In the genomic region with DNA sequence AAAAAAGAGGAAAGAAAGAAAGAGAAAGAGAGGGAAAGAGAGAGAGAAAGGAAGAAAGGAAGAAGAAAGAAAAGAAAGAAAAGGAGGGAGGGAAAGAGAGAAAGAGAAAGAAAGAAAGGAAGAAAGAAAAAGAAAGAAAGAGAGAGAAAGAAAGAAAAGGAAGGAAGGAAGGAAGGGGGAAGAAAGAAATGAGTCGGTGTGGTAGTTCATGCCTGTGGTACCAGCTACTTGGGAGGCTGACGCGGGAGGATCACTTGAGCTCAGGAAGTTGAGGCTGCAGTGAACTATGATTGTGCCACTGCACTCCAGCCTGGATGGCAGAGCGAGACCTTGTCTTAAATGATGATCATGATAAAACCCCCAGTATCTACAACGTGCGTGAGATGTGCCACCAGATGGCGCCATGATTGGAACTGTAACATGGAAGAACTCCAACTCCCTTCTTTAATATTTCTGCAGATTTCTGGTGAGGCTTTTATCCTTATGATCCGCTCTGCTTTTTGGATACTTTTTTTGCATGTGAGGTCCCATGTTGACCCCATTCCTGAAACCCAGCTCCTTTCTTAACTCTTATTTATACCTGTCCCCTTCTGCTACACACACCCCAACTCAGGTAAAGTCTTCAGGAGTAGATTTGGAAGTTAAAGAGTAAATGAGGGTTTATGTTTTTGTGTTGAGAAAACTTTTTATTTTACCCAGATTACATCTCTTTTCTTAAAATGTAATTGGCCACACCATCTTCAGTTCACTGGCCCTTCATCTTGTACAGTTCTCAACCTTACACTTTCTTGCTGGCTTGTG, we compare ENCODE assay signal across 9 cellular contexts. TPM values are rescaled to one million over a fixed set of nuclear protein-coding genes. Genes with fewer than 3 reads are reported as not detected.
DNase-seq lines count a peak whose midpoint lies in the region; ATAC-seq and TF ChIP-seq lines count a peak whose summit lies in the region.
"Had no signal": no experiment of that assay in that cellular context is flagged by ENCODE, and none has a peak within 500 bp of the region (broad histone marks: within the 10 kb centered on the region; RNA-seq: fewer than 3 reads in every experiment).

No MANE protein-coding gene starts in this region.

- no peak overlapping the region for H3K27ac ChIP-seq in dorsolateral prefrontal cortex

- H3K4me3 Mint-ChIP-seq in memory B cell: no peak overlapping the region

- H3K4me1 Mint-ChIP-seq in memory B cell: peaks cover 8% of the 10 kb centered on the region

- no peak overlapping the region for H3K27ac Mint-ChIP-seq in memory B cell

- H3K36me3 Mint-ChIP-seq in memory B cell: peaks cover 2% of the 10 kb centered on the region

- H3K27me3 Mint-ChIP-seq in memory B cell: peaks cover 8% of the 10 kb centered on the region

- intact Hi-C loops in dorsolateral prefrontal cortex (cut with DNase I): loop anchor here (5.0 kb wide), 3 partner anchors 76 to 161 kb away; a partner anchor contains a TSS

- ATAC-seq in HG02798 (IDR thresholded peaks at IDR 0.05; ENCODE audit: poor library complexity, unreplicated experiment) (peak; percentile 69), memory B cell (ENCODE audit: low read depth) (peak; percentile 87), GM21360 (IDR thresholded peaks at IDR 0.05; ENCODE audit: unreplicated experiment) (no peak)

- peaks cover 0 to 20% (median 0%) of the 10 kb centered on the region in 45 donors for H3K27me3 ChIP-seq in dorsolateral prefrontal cortex

- peak; percentile 32 to 78 (median 62) for TF ChIP-seq CTCF in dorsolateral prefrontal cortex (IDR thresholded peaks at IDR 0.05 in 54 of 56, conservative IDR thresholded peaks at IDR 0.05 in 2 of 56; ENCODE audit: low read depth in 1 of 56, partially characterized antibody in 56 of 56)

- DNase-seq in COLO829 (ENCODE audit: low spot score): peak; percentile 62
- DNase-seq in NCI-H526 (lab: John Stamatoyannopoulos, UW): peak; percentile 62 to 79
- DNase-seq in activated CD4-positive, alpha-beta T cell treated with anti-CD3 and anti-CD28 coated beads, Interleukin-2, amount 50 U/mL, for 1 hour: peak; percentile 72
- DNase-seq in dorsolateral prefrontal cortex: peak in 9 of 10 donors; percentile 38 to 71 (median 44)
- DNase-seq in memory B cell (ENCODE audit: low spot score in 2 of 2): peak; percentile 48
- peak; percentile 44 to 45 for DNase-seq in stimulated activated CD8-positive, alpha-beta memory T cell treated with anti-CD3 and anti-CD28 coated beads, Interleukin-15, amount 100 ng/mL, for 48 hours (ENCODE audit: low read depth in 2 of 2)

- no peaks in the 10 kb centered on the region for H3K9me3 Mint-ChIP-seq in memory B cell

- no peak overlapping the region for H3K4me3 ChIP-seq in dorsolateral prefrontal cortex

RNA-seq across cellular contexts. Expression of a gene that starts 25.6 kb away (rescaled TPM):
- 1 to 10 TPM in 31 of 120 experiments, under 1 TPM in 66, not detected in 23; 0.39 to 2.1 (median 0.79) TPM for total RNA-seq in dorsolateral prefrontal cortex

RNA-seq across cellular contexts. Expression of a gene that starts 29.9 kb away (rescaled TPM):
- total RNA-seq in dorsolateral prefrontal cortex: not detected
- total RNA-seq: T-helper 1 cell treated with Interleukin-12 subunit alpha and Interleukin-12 subunit beta and Interleukin-4 antibody, amounts not matched to agents 30 ng/mL and 1 ng/mL, for 36 hours had no signal

RNA-seq across cellular contexts. Expression of a gene that starts 56.8 kb away (rescaled TPM):
- not detected for total RNA-seq in dorsolateral prefrontal cortex
- total RNA-seq: T-helper 1 cell treated with Interleukin-12 subunit alpha and Interleukin-12 subunit beta and Interleukin-4 antibody, amounts not matched to agents 30 ng/mL and 1 ng/mL, for 36 hours had no signal
